ENCODE assay signal across 1 cellular context in the genomic region with DNA sequence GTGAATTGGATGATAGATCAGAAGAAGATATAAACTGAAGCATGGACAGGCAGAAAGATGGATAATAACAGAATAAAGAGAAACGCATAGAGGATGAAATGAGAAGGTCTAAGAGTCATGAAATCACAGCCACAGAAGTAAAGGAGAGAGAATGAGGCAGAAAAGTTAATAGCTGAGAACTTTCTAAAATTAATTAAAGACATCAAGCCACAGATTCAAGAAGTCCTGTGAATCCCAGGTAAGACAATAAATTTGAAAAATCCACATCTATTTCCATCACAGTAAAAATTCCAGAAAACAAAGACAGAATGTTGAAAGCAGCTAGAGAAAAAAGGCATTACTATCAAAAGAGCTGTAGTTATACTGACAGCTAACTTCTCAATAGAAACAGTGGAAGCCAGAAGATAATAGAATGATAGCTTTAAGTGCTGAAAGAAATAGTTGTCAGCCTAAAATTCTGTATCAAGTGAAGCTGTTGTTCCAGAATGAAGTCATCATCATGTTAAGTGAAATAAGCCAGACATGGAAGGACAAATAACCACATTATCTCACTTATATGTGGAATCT.
TF ChIP-seq lines count a peak whose summit lies in the region.

No MANE protein-coding gene starts in this region.

TF ChIP-seq in HepG2, 621 proteins besides CTCF, POLR2A, EP300 and RAD21:
- TF ChIP-seq MAF1 (CRISPR knock-in tag; IDR thresholded peaks at IDR 0.05; ENCODE audit: borderline replicate concordance) = no peak
- peak; percentile 89 for TF ChIP-seq ZNF317 (CRISPR knock-in tag; IDR thresholded peaks at IDR 0.05)
- no peak for TF ChIP-seq ZNF234 (CRISPR knock-in tag; conservative IDR thresholded peaks at IDR 0.05)
- TF ChIP-seq, protein P1, sequence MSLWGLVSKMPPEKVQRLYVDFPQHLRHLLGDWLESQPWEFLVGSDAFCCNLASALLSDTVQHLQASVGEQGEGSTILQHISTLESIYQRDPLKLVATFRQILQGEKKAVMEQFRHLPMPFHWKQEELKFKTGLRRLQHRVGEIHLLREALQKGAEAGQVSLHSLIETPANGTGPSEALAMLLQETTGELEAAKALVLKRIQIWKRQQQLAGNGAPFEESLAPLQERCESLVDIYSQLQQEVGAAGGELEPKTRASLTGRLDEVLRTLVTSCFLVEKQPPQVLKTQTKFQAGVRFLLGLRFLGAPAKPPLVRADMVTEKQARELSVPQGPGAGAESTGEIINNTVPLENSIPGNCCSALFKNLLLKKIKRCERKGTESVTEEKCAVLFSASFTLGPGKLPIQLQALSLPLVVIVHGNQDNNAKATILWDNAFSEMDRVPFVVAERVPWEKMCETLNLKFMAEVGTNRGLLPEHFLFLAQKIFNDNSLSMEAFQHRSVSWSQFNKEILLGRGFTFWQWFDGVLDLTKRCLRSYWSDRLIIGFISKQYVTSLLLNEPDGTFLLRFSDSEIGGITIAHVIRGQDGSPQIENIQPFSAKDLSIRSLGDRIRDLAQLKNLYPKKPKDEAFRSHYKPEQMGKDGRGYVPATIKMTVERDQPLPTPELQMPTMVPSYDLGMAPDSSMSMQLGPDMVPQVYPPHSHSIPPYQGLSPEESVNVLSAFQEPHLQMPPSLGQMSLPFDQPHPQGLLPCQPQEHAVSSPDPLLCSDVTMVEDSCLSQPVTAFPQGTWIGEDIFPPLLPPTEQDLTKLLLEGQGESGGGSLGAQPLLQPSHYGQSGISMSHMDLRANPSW (CRISPR knock-in tag; IDR thresholded peaks at IDR 0.05; ENCODE audit: borderline replicate concordance) = no peak
- TF ChIP-seq SOX13 (IDR thresholded peaks at IDR 0.05) = no peak
- TF ChIP-seq SOX13 (CRISPR knock-in tag; conservative IDR thresholded peaks at IDR 0.05 in 1 of 2, IDR thresholded peaks at IDR 0.05 in 1 of 2) = no peak
